8 cellular contexts compared by ENCODE assay signal in genomic region chr6:110415297-110415916, GRCh38. TPM values are rescaled to one million over a fixed set of nuclear protein-coding genes. Genes with fewer than 3 reads are reported as not detected.
DNase-seq lines count a peak whose midpoint lies in the region; ATAC-seq and TF ChIP-seq lines count a peak whose summit lies in the region.

TSS of gene DDO (minus strand) at chr6:110415575. CDS start at chr6:110413462, 2,113 bp downstream.

- peak within 1 kb of the TSS in 1 of 2 donors; percentile 72 for H3K27ac Mint-ChIP-seq in stimulated activated naive CD8-positive, alpha-beta T cell treated with anti-CD3 and anti-CD28 coated beads, Interleukin-15, amount 100 ng/mL, for 72 hours

- peak within 1 kb of the TSS; percentile 78 for H3K4me3 ChIP-seq in ACC112 (ENCODE audit: low read depth, low read length)
- H3K4me3 ChIP-seq in astrocyte of the cerebellum (ENCODE audit: low read depth, low read length), result peak within 1 kb of the TSS; percentile 18
- H3K4me3 ChIP-seq in kidney epithelial cell (ENCODE audit: low read depth, low read length), result no peak within 1 kb of the TSS

- H3K27me3 ChIP-seq in ACC112 (ENCODE audit: insufficient read depth, low read length), result peaks cover 14% of the 10 kb centered on the region
- H3K27me3 ChIP-seq in kidney epithelial cell (ENCODE audit: control insufficient read depth, insufficient read depth, low read length), result no peaks in the 10 kb centered on the region

- in situ Hi-C loops in astrocyte of the cerebellum (cut with HindIII; ENCODE audit: low sequenced_read_pairs), result no loop called here

- no peaks in the 10 kb centered on the region for H3K79me2 ChIP-seq in ACC112 (ENCODE audit: control insufficient read depth, insufficient read depth, low read length, unreplicated experiment)

- H3K4me3 Mint-ChIP-seq in stimulated activated naive CD8-positive, alpha-beta T cell treated with anti-CD3 and anti-CD28 coated beads, Interleukin-15, amount 100 ng/mL, for 72 hours, result peak within 1 kb of the TSS; percentile 43 to 44

- no peaks in the 10 kb centered on the region for H3K9me3 Mint-ChIP-seq in stimulated activated naive CD8-positive, alpha-beta T cell treated with anti-CD3 and anti-CD28 coated beads, Interleukin-15, amount 100 ng/mL, for 72 hours

- H3K27ac ChIP-seq in ACC112 (ENCODE audit: low read depth, low read length), result peak within 1 kb of the TSS; percentile 36; the same call in 1 of the 2 replicates

- H2AFZ ChIP-seq in ACC112 (ENCODE audit: low read length, unreplicated experiment), result peak within 1 kb of the TSS; percentile 95

- TF ChIP-seq CTCF in astrocyte of the cerebellum (IDR thresholded peaks at IDR 0.05; ENCODE audit: low read depth, low read length, missing control alignments) (no peak), kidney epithelial cell (IDR thresholded peaks at IDR 0.05; ENCODE audit: insufficient read depth, low read length, poor library complexity, severe bottlenecking) (no peak), GM20000 (IDR thresholded peaks at IDR 0.05; ENCODE audit: extremely low read depth, missing control alignments) (no peak)

- H3K36me3 ChIP-seq in ACC112 (ENCODE audit: insufficient read depth, low read length) (no peaks in the 10 kb centered on the region), kidney epithelial cell (ENCODE audit: control insufficient read depth, insufficient read depth, low read length) (no peaks in the 10 kb centered on the region)

- DNase-seq in HT1080 (ENCODE audit: low read depth) (peak; percentile 57), astrocyte of the cerebellum (ENCODE audit: low read depth) (peak; percentile 6), kidney epithelial cell (ENCODE audit: low read depth) (peak; percentile 4), GM20000 (ENCODE audit: low spot score) (no peak)
- DNase-seq in stimulated activated naive CD8-positive, alpha-beta T cell treated with anti-CD3 and anti-CD28 coated beads, Interleukin-15, amount 100 ng/mL, for 72 hours, result no peak
- no peak for DNase-seq in stimulated activated naive CD4-positive, alpha-beta T cell (lab: John Stamatoyannopoulos, UW)

- H3K27me3 Mint-ChIP-seq in stimulated activated naive CD8-positive, alpha-beta T cell treated with anti-CD3 and anti-CD28 coated beads, Interleukin-15, amount 100 ng/mL, for 72 hours, result peaks cover 4% of the 10 kb centered on the region

- H3K4me1 Mint-ChIP-seq in stimulated activated naive CD8-positive, alpha-beta T cell treated with anti-CD3 and anti-CD28 coated beads, Interleukin-15, amount 100 ng/mL, for 72 hours, result peaks cover 13% of the 10 kb centered on the region

- peaks cover 15% of the 10 kb centered on the region for H3K4me1 ChIP-seq in ACC112 (ENCODE audit: control insufficient read depth, insufficient read depth, low read length, unreplicated experiment)

- ATAC-seq in stimulated activated naive CD8-positive, alpha-beta T cell treated with anti-CD3 and anti-CD28 coated beads, Interleukin-15, amount 100 ng/mL, for 72 hours, result peak; percentile 61
- ATAC-seq in GM18861 (IDR thresholded peaks at IDR 0.05; ENCODE audit: unreplicated experiment), result no peak

RNA-seq across cellular contexts. Expression of gene DDO, which starts in this region (rescaled TPM):
- total RNA-seq in HT1080 (2014; rRNA removed; shearing (Covaris generic)), result 0.67 and 2.1 TPM in 2 replicates
- polyA plus RNA-seq in HT1080 (2015; cell fraction: cytosol; rRNA removed), result 0.31 and 0.44 TPM in 2 replicates
- 0.44 and 0.64 TPM in 2 replicates for polyA plus RNA-seq in HT1080 (2015; cell fraction: nucleus; rRNA removed)
- 0.07 and 0.29 TPM in 2 replicates for total RNA-seq in kidney epithelial cell

Comparison
In these comparisons a context has a peak if more than half of its experiments do, and no peak if none do; other contexts are left out.
1. Peak in DNase-seq in kidney epithelial cell; RNA of the gene not detected or under 1 TPM.
2. DNase-seq: peak in HT1080 (single experiment) and astrocyte of the cerebellum (single experiment); none in stimulated activated naive CD8-positive, alpha-beta T cell treated with anti-CD3 and anti-CD28 coated beads, Interleukin-15, amount 100 ng/mL, for 72 hours (0 of 2), GM20000 (single experiment) and stimulated activated naive CD4-positive, alpha-beta T cell (0 of 6).